ENCODE assay signal across 7 cellular contexts in the genomic region with DNA sequence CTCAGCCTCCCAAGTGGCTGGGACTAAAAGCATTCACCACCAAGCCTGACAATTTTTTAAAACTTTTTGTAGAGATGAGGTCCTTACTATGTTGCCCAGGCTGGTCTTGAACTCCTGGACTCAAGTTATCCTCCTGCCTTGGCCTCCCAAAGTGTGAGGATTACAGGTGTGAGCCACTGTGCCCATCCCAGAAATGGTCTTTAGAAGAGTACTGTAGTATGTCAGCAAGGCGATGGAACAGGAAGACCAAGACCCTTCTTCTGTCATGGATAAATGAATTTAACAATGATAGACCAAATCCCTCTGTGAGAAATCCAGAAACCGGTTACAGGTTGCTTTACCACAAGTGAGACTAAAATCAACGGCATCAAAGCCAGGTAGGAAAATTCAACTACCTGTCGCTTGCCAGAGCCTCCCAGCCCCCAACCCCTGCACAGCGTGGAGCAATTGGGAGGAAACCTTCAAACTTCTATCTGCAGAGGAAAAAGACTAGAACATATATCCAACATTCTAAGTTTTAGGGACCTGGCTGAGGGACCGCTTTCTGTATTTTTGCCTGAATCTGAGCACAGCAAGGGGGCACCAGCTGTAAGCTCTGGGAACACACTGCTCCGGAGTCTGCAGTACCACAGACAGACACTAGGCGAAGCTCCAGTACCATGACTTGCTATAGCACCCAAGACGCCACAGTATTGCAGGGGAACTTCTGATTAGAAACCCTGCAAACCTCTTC. TPM values are rescaled to one million over a fixed set of nuclear protein-coding genes. Genes with fewer than 3 reads are reported as not detected.
A peak's percentile ranks its signal among the peaks of the same experiment; 100 is the strongest.
DNase-seq lines count a peak whose midpoint lies in the region; ATAC-seq and TF ChIP-seq lines count a peak whose summit lies in the region.

No MANE protein-coding gene starts in this region.

- no peaks in the 10 kb centered on the region for H3K4me1 ChIP-seq in right cardiac atrium (ENCODE audit: control insufficient read depth, insufficient read depth, low read length)
- H3K4me1 ChIP-seq in sigmoid colon = no peaks in the 10 kb centered on the region

- H3K27me3 ChIP-seq in SU-DHL-6 (ENCODE audit: low read length) = no peaks in the 10 kb centered on the region
- no peaks in the 10 kb centered on the region for H3K27me3 ChIP-seq in right cardiac atrium (ENCODE audit: control insufficient read depth, insufficient read depth)
- peaks cover 0 to 54% (median 7%) of the 10 kb centered on the region in 3 donors for H3K27me3 ChIP-seq in sigmoid colon

- 32% methylated on average over 9 of the region's 9 CpGs for WGBS in right cardiac atrium
- WGBS in sigmoid colon, 2 donors = 16 to 29% methylated on average over 9 of the region's 9 CpGs

- H3K4me2 ChIP-seq in SU-DHL-6 (ENCODE audit: low read depth, low read length, poor library complexity, severe bottlenecking) = no peak overlapping the region

- intact Hi-C loops in right cardiac atrium (cut with DNase I) (no loop called here), sigmoid colon (cut with DNase I) (no loop called here)

- no peaks in the 10 kb centered on the region for H3F3A ChIP-seq in SU-DHL-6 (ENCODE audit: insufficient read depth)

- H3K79me2 ChIP-seq in SU-DHL-6 (ENCODE audit: insufficient read depth, low read length) = no peaks in the 10 kb centered on the region

- H3K36me3 ChIP-seq in SU-DHL-6 (ENCODE audit: low read length) (no peaks in the 10 kb centered on the region), sigmoid colon (no peaks in the 10 kb centered on the region)

- TF ChIP-seq EP300 in sigmoid colon (IDR thresholded peaks at IDR 0.05) = no peak

- no peaks in the 10 kb centered on the region for H3K9me3 ChIP-seq in SU-DHL-6 (ENCODE audit: insufficient read depth, low read length)
- no peaks in the 10 kb centered on the region for H3K9me3 ChIP-seq in right cardiac atrium (ENCODE audit: control insufficient read depth, low read length)
- H3K9me3 ChIP-seq in sigmoid colon = no peaks in the 10 kb centered on the region

- no peaks in the 10 kb centered on the region for H4K20me1 ChIP-seq in SU-DHL-6 (ENCODE audit: low read depth, low read length)

- peak; percentile 100 for ATAC-seq in GM18502 (IDR thresholded peaks at IDR 0.05; ENCODE audit: poor library complexity, unreplicated experiment)
- peak; percentile 100 for ATAC-seq in HG02798 (IDR thresholded peaks at IDR 0.05; ENCODE audit: poor library complexity, unreplicated experiment)
- ATAC-seq in right cardiac atrium = peak; percentile 85 to 89

- DNase-seq in NCI-H1417 (lab: John Stamatoyannopoulos, UW) (peak; percentile 80 to 93 (median 82)), right cardiac atrium (peak; percentile 60 to 80 (median 80)), sigmoid colon (peak; percentile 67)
- peak; percentile 58 for DNase-seq in activated naive CD8-positive, alpha-beta T cell treated with anti-CD3 and anti-CD28 coated beads, Interleukin-2, amount 50 U/mL, for 16 hours (ENCODE audit: low read depth, low spot score)

- no peak for TF ChIP-seq POLR2A in sigmoid colon (IDR thresholded peaks at IDR 0.05)

- H3K27ac ChIP-seq in SU-DHL-6 (ENCODE audit: low read depth, low read length) (no peak overlapping the region), right cardiac atrium (ENCODE audit: low read length) (no peak overlapping the region), sigmoid colon (no peak overlapping the region)

- H2AFZ ChIP-seq in SU-DHL-6 (ENCODE audit: low read depth, low read length, severe bottlenecking) = no peak overlapping the region

- H3K9me2 ChIP-seq in SU-DHL-6 (replicated peaks; ENCODE audit: insufficient read depth, low read length) = no peaks in the 10 kb centered on the region

- TF ChIP-seq CTCF in SU-DHL-6 (IDR thresholded peaks at IDR 0.05; ENCODE audit: insufficient read depth, low read length, poor library complexity, severe bottlenecking) = peak; percentile 97
- peak in 3 of 4 experiments; percentile 40 to 58 (median 56) for TF ChIP-seq CTCF in sigmoid colon (IDR thresholded peaks at IDR 0.05)

- H3K4me3 ChIP-seq in SU-DHL-6 (ENCODE audit: insufficient read depth, low read length, poor library complexity, severe bottlenecking) (no peak overlapping the region), right cardiac atrium (ENCODE audit: low read length) (no peak overlapping the region), sigmoid colon (no peak overlapping the region)

- no peak overlapping the region for H3K9ac ChIP-seq in SU-DHL-6 (ENCODE audit: low read length)

RNA-seq across cellular contexts. Expression of gene CPSF6, which starts 51.3 kb away (rescaled TPM):
- total RNA-seq in right cardiac atrium (10 to 100 TPM; 32.0 to 44.8 (median 41.2) TPM), sigmoid colon (10 to 100 TPM; 33.5 to 96.0 (median 34.8) TPM)
- polyA plus RNA-seq in right cardiac atrium (21.1 TPM), sigmoid colon (10 to 100 TPM; 15.0 to 27.4 (median 17.6) TPM)

RNA-seq across cellular contexts. Expression of gene LYZ, which starts 57.5 kb away (rescaled TPM):
- 100 to 1,000 TPM in 1 of 4 donors, 10 to 100 TPM in 3; 23.7 to 121 (median 49.5) TPM for total RNA-seq in right cardiac atrium
- 16.5 TPM for polyA plus RNA-seq in right cardiac atrium
- total RNA-seq in sigmoid colon = 10 to 100 TPM; 28.0 to 70.6 (median 40.0) TPM
- 100 to 1,000 TPM; 108 to 652 (median 213) TPM for polyA plus RNA-seq in sigmoid colon
